ENCODE assay signal across 1 cellular context in the genomic region with DNA sequence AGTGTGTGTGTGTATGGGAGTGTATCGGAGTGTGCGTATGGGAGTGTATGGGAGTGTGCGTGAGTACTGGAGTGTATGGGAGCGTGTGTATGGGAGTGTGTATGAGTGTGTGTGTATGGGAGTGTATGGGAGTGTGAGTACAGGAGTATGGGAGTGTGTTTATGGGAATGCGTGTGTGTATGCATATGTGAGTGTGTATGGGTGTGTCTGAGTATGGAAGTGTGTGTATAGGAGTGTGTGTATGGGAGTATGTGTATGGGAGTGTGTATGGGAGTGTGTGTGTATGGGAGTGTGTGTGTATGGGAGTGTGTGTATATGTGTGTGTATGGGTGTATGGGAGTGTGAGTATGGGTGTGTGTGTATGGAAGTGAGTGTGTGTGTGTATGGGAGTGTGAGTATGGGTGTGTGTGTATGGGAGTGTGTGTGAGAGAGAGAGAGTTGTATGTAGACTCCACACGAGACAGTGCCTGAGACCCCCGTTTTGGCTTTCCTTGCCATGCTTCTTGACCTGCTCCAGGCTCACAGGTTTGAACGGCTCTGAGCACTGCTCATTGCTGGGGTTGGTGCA.
TF ChIP-seq lines count a peak whose summit lies in the region.

No MANE protein-coding gene starts in this region.

TF ChIP-seq in GM12878, 131 proteins besides CTCF, POLR2A, EP300 and RAD21 (continued from another document):
- TF ChIP-seq, protein P1, sequence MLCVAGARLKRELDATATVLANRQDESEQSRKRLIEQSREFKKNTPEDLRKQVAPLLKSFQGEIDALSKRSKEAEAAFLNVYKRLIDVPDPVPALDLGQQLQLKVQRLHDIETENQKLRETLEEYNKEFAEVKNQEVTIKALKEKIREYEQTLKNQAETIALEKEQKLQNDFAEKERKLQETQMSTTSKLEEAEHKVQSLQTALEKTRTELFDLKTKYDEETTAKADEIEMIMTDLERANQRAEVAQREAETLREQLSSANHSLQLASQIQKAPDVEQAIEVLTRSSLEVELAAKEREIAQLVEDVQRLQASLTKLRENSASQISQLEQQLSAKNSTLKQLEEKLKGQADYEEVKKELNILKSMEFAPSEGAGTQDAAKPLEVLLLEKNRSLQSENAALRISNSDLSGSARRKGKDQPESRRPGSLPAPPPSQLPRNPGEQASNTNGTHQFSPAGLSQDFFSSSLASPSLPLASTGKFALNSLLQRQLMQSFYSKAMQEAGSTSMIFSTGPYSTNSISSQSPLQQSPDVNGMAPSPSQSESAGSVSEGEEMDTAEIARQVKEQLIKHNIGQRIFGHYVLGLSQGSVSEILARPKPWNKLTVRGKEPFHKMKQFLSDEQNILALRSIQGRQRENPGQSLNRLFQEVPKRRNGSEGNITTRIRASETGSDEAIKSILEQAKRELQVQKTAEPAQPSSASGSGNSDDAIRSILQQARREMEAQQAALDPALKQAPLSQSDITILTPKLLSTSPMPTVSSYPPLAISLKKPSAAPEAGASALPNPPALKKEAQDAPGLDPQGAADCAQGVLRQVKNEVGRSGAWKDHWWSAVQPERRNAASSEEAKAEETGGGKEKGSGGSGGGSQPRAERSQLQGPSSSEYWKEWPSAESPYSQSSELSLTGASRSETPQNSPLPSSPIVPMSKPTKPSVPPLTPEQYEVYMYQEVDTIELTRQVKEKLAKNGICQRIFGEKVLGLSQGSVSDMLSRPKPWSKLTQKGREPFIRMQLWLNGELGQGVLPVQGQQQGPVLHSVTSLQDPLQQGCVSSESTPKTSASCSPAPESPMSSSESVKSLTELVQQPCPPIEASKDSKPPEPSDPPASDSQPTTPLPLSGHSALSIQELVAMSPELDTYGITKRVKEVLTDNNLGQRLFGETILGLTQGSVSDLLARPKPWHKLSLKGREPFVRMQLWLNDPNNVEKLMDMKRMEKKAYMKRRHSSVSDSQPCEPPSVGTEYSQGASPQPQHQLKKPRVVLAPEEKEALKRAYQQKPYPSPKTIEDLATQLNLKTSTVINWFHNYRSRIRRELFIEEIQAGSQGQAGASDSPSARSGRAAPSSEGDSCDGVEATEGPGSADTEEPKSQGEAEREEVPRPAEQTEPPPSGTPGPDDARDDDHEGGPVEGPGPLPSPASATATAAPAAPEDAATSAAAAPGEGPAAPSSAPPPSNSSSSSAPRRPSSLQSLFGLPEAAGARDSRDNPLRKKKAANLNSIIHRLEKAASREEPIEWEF (IDR thresholded peaks at IDR 0.05; ENCODE audit: insufficient replicate concordance, low read depth, low read length), result no peak
- TF ChIP-seq MYC (IDR thresholded peaks at IDR 0.05; ENCODE audit: insufficient read depth, insufficient read length, insufficient replicate concordance, low read length, severe bottlenecking) (no peak), SRF (IDR thresholded peaks at IDR 0.05; ENCODE audit: low read depth in 2 of 2, low read length in 2 of 2) (no peak), GABPA (IDR thresholded peaks at IDR 0.05; ENCODE audit: low read depth) (no peak), PAX8 (IDR thresholded peaks at IDR 0.05) (no peak), TARDBP (IDR thresholded peaks at IDR 0.05; ENCODE audit: borderline replicate concordance) (no peak), BMI1 (IDR thresholded peaks at IDR 0.05; ENCODE audit: borderline replicate concordance) (no peak), ATF7 (IDR thresholded peaks at IDR 0.05; ENCODE audit: low read depth) (no peak), ASH2L (IDR thresholded peaks at IDR 0.05; ENCODE audit: borderline replicate concordance, low read depth) (no peak), KDM1A (IDR thresholded peaks at IDR 0.05; ENCODE audit: borderline replicate concordance) (no peak)
- TF ChIP-seq, protein P2, sequence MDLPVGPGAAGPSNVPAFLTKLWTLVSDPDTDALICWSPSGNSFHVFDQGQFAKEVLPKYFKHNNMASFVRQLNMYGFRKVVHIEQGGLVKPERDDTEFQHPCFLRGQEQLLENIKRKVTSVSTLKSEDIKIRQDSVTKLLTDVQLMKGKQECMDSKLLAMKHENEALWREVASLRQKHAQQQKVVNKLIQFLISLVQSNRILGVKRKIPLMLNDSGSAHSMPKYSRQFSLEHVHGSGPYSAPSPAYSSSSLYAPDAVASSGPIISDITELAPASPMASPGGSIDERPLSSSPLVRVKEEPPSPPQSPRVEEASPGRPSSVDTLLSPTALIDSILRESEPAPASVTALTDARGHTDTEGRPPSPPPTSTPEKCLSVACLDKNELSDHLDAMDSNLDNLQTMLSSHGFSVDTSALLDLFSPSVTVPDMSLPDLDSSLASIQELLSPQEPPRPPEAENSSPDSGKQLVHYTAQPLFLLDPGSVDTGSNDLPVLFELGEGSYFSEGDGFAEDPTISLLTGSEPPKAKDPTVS (IDR thresholded peaks at IDR 0.05; ENCODE audit: low read depth, low read length), result no peak
- TF ChIP-seq, protein P3, sequence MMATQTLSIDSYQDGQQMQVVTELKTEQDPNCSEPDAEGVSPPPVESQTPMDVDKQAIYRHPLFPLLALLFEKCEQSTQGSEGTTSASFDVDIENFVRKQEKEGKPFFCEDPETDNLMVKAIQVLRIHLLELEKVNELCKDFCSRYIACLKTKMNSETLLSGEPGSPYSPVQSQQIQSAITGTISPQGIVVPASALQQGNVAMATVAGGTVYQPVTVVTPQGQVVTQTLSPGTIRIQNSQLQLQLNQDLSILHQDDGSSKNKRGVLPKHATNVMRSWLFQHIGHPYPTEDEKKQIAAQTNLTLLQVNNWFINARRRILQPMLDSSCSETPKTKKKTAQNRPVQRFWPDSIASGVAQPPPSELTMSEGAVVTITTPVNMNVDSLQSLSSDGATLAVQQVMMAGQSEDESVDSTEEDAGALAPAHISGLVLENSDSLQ (IDR thresholded peaks at IDR 0.05), result no peak
